ENCODE assay signal across 8 cellular contexts in the genomic region with DNA sequence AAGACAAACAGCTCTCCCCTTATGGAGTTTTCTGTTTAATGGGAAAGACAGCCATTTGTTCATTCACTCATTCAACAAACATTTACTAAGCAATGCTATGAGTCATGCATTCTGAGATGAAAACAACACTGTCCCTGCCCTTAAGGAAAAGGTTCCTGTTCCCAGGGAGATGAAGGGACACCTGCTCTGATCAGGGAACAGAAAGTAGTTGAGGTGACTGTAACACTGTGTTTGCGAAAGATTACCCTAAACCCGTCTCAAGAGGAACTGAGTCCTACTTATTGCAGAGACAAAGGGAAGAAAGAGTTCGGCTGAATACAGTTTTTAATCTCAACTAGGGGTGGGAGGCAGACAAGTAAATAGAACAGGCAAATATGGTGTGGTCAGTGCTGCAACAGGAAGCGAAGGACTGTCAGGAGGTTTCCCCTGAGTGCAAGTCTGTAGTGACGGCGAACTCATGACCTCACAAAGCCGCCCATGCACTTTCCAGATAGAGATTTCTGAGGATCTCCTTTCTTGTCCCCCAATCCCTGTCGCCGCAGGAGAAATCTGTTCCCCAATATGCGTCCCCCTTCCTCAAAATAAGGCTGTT. TPM values are rescaled to one million over a fixed set of nuclear protein-coding genes. Genes with fewer than 3 reads are reported as not detected.
DNase-seq lines count a peak whose midpoint lies in the region; ATAC-seq, FAIRE-seq and TF ChIP-seq lines count a peak whose summit lies in the region.

No MANE protein-coding gene starts in this region.

- POLR2A ChIA-PET in K562 (lab: Yijun Ruan, JAX): interaction anchor here (0.6 to 2.2 kb wide), 2 partner anchors 15 to 1352 kb away, joined by 3 to 18 read pairs; a partner anchor contains a TSS

- TF ChIP-seq RAD21 in K562 (CRISPR knock-in tag; conservative IDR thresholded peaks at IDR 0.05 in 1 of 2, IDR thresholded peaks at IDR 0.05 in 1 of 2): no peak

- TF ChIP-seq EP300 in K562 (IDR thresholded peaks at IDR 0.05; ENCODE audit: low read length): no peak

- H4K20me1 ChIP-seq in K562 (replicated peaks; ENCODE audit: control insufficient read depth, insufficient read depth, low read length): peaks cover 15% of the 10 kb centered on the region; the same call in 1 of the 2 replicates

- H3K36me3 ChIP-seq in Peyer's patch (no peaks in the 10 kb centered on the region), K562 (ENCODE audit: control insufficient read depth, insufficient read depth, low read length) (no peaks in the 10 kb centered on the region), spleen (peaks cover 0 to 19% (median 2%) of the 10 kb centered on the region in 6 donors)

- no peak for TF ChIP-seq CTCF in Peyer's patch (IDR thresholded peaks at IDR 0.05)
- no peak for TF ChIP-seq CTCF in K562 (IDR thresholded peaks at IDR 0.05 in 2 of 3, conservative IDR thresholded peaks at IDR 0.05 in 1 of 3; ENCODE audit: insufficient read depth in 2 of 3, low read depth in 1 of 3, low read length in 3 of 3)
- TF ChIP-seq CTCF in spleen (IDR thresholded peaks at IDR 0.05 in 8 of 11, conservative IDR thresholded peaks at IDR 0.05 in 3 of 11): no peak

- WGBS in K562 (ENCODE audit: insufficient coverage, low coverage, missing lambda C conversion rate): 3% methylated on average over 10 of the region's 10 CpGs
- WGBS in spleen, 5 donors: 2 to 5% (median 4%) methylated on average over 10 of the region's 10 CpGs

- no peak for TF ChIP-seq POLR2A in Peyer's patch (IDR thresholded peaks at IDR 0.05)
- no peak for TF ChIP-seq POLR2A in K562 (conservative IDR thresholded peaks at IDR 0.05)
- TF ChIP-seq POLR2A in spleen (IDR thresholded peaks at IDR 0.05): no peak

- peak overlapping the region; percentile 82 to 95 for H3K9ac ChIP-seq in K562 (ENCODE audit: insufficient read depth in 1 of 2, low read depth in 2 of 2, low read length in 2 of 2)

- intact Hi-C loops in K562 (cut with micrococcal nuclease): no loop called here
- intact Hi-C loops in spleen (cut with DNase I; ENCODE audit: low total_unique reads): no loop called here

- peak overlapping the region; percentile 97 for H2AFZ ChIP-seq in K562 (ENCODE audit: low read depth, low read length)

- FAIRE-seq in K562 (lab: Jason Lieb, UNC): peak; percentile 67

- peak overlapping the region; percentile 95 for H3K4me2 ChIP-seq in K562 (ENCODE audit: insufficient read depth, low read length)

- DNase-seq in NCI-H1092 treated with DMSO at 0.1 percent for 48 hours (lab: John Stamatoyannopoulos, UW): peak; percentile 14
- no peak for DNase-seq in NCI-H1092 (lab: John Stamatoyannopoulos, UW)
- DNase-seq in Peyer's patch: peak in 1 of 3 donors; percentile 57
- DNase-seq in K562 (ENCODE audit: extremely low read depth in 1 of 4, low spot score in 3 of 4): peak in 3 of 4 experiments; percentile 21 to 57 (median 43)
- DNase-seq in iPS-NIHi11 (ENCODE audit: low spot score): peak; percentile 19
- DNase-seq in spleen: no peak
- no peak for DNase-seq in SHP77 (lab: John Stamatoyannopoulos, UW)

- H3K27ac ChIP-seq in Peyer's patch (peak overlapping the region; percentile 82 to 89 (median 88)), K562 (ENCODE audit: extremely low read depth, low read depth, low read length) (peak overlapping the region; percentile 74), spleen (peak overlapping the region in 7 of 8 donors; percentile 75 to 91 (median 87))

- H3K4me3 ChIP-seq in Peyer's patch (peak overlapping the region; percentile 83 to 97 (median 90)), K562 (peak overlapping the region; percentile 82), spleen (peak overlapping the region; percentile 84 to 94 (median 87))

- H3K9me3 ChIP-seq in Peyer's patch: no peaks in the 10 kb centered on the region
- no peaks in the 10 kb centered on the region for H3K9me3 ChIP-seq in K562 (replicated peaks; ENCODE audit: control insufficient read depth, insufficient read depth, low read depth, low read length)
- no peaks in the 10 kb centered on the region for H3K9me3 ChIP-seq in spleen

- BruUV-seq in K562 (replicated peaks; lab: Mats Ljungman, UMichigan): TSS peak; percentile 57

- CTCF ChIA-PET in K562 (lab: Yijun Ruan, JAX; ENCODE audit: low intra/inter-chr PET ratio): no interaction called here

- H3K79me2 ChIP-seq in K562 (ENCODE audit: control insufficient read depth, insufficient read depth, low read length): peaks cover 41% of the 10 kb centered on the region

- H3K27me3 ChIP-seq in Peyer's patch (no peaks in the 10 kb centered on the region), K562 (ENCODE audit: control insufficient read depth in 2 of 2, insufficient read depth in 2 of 2, low read length in 2 of 2) (no peaks in the 10 kb centered on the region), spleen (replicated peaks in 1 of 7) (no peaks in the 10 kb centered on the region)

- H3K4me1 ChIP-seq in Peyer's patch (peaks cover 0 to 28% (median 5%) of the 10 kb centered on the region in 4 donors), K562 (replicated peaks in 1 of 2; ENCODE audit: control insufficient read depth in 2 of 2, insufficient read depth in 2 of 2, low read length in 2 of 2) (peaks cover 7 to 19% of the 10 kb centered on the region in 2 experiments; a peak in 3 of 5 replicates), spleen (peaks cover 25 to 80% (median 45%) of the 10 kb centered on the region in 6 donors)

- peaks cover 5% of the 10 kb centered on the region for H3K9me1 ChIP-seq in K562 (ENCODE audit: control insufficient read depth, insufficient read depth, low read length)

- ATAC-seq in HG02973 (IDR thresholded peaks at IDR 0.05; ENCODE audit: unreplicated experiment) (peak; percentile 40), K562 (peak; percentile 71)

- in situ Hi-C loops in K562 (cut with MboI): no loop called here

TF ChIP-seq in K562, 482 proteins besides CTCF, POLR2A, EP300 and RAD21:
- TF ChIP-seq JUND (IDR thresholded peaks at IDR 0.05; ENCODE audit: borderline replicate concordance, low read depth, low read length): 0 out of 2 replicates have a peak, but pooled peaks have one; percentile 17
- 0 out of 3 replicates have a peak, but pooled peaks have one; percentile 50 for TF ChIP-seq JUND (tag; IDR thresholded peaks at IDR 0.05; ENCODE audit: borderline replicate concordance, low read depth, low read length)
- TF ChIP-seq CREM (IDR thresholded peaks at IDR 0.05; ENCODE audit: low read depth): peak; percentile 61
- TF ChIP-seq, protein P1, sequence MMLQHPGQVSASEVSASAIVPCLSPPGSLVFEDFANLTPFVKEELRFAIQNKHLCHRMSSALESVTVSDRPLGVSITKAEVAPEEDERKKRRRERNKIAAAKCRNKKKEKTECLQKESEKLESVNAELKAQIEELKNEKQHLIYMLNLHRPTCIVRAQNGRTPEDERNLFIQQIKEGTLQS (IDR thresholded peaks at IDR 0.05): peak; percentile 66
- TF ChIP-seq, protein P1 (CRISPR knock-in tag; conservative IDR thresholded peaks at IDR 0.05): no peak
- TF ChIP-seq FOSL1 (tag; conservative IDR thresholded peaks at IDR 0.05): peak; percentile 23; the same call in 1 of the 2 replicates
- 0 out of 2 replicates have a peak, but pooled peaks have one; percentile 37 for TF ChIP-seq ZNF766 (CRISPR knock-in tag; conservative IDR thresholded peaks at IDR 0.05)
- peak; percentile 25 to 35; a peak in 1 of 4 replicates for TF ChIP-seq FOXK2 (conservative IDR thresholded peaks at IDR 0.05 in 1 of 2, IDR thresholded peaks at IDR 0.05 in 1 of 2; ENCODE audit: low read depth in 2 of 2)
- peak; percentile 87 for TF ChIP-seq ZNF24 (IDR thresholded peaks at IDR 0.05)
- no peak for TF ChIP-seq MED1 (CRISPR knock-in tag; IDR thresholded peaks at IDR 0.05; ENCODE audit: borderline replicate concordance)
- TF ChIP-seq PYGO2 (tag; IDR thresholded peaks at IDR 0.05): no peak
- no peak for TF ChIP-seq RBM39 (optimal IDR thresholded peaks at IDR 0.05; ENCODE audit: low read depth, low read length)
- no peak for TF ChIP-seq DMBX1 (CRISPR knock-in tag; IDR thresholded peaks at IDR 0.05; ENCODE audit: borderline replicate concordance)
- TF ChIP-seq TAL1 (IDR thresholded peaks at IDR 0.05): no peak
- TF ChIP-seq NFYB (IDR thresholded peaks at IDR 0.05; ENCODE audit: extremely low read depth, insufficient read length): no peak

RNA-seq across cellular contexts. Expression of a gene that starts 0.7 kb away (rescaled TPM):
- total RNA-seq in Peyer's patch: 10 to 100 TPM; 33.0 to 56.0 (median 42.3) TPM
- total RNA-seq in K562 (2011; cell fraction: chromatin; rRNA removed; ENCODE audit: low replicate concordance): 32.0 and 52.5 TPM in 2 replicates
- 17.0 and 17.2 TPM in 2 replicates for total RNA-seq in K562 (2011; cell fraction: nucleolus; rRNA removed)
- total RNA-seq in K562 (2011; cell fraction: nucleoplasm; rRNA removed): 26.4 and 28.0 TPM in 2 replicates
- 18.5 and 22.7 TPM in 2 replicates for total RNA-seq in K562 (2014; rRNA removed)
- total RNA-seq in K562 (2014; rRNA removed; fragmentation: Illumina TruSeq; extraction: Trizol): 26.3 and 28.2 TPM in 2 replicates
- total RNA-seq in K562 (2015; rRNA removed; fragmentation: Illumina TruSeq; extraction: Trizol): 22.7 and 22.8 TPM in 2 replicates
- total RNA-seq in K562 (2021): 20.3 and 20.6 TPM in 2 replicates
- polyA plus RNA-seq in K562 (2011; rRNA removed): 21.5 and 24.9 TPM in 2 replicates
- 13.4 and 14.4 TPM in 2 replicates for polyA plus RNA-seq in K562 (2011; cell fraction: cytosol; rRNA removed)
- polyA plus RNA-seq in K562 (2011; cell fraction: nucleus; rRNA removed): 28.2 and 30.1 TPM in 2 replicates
- 19.0 and 19.6 TPM in 2 replicates for polyA plus RNA-seq in K562 (2012)
- polyA plus RNA-seq in K562 (2014; fragmentation: Illumina TruSeq; extraction: Trizol): 30.9 and 41.7 TPM in 2 replicates
- 1 to 10 TPM; 6.2 to 6.7 TPM for polyA plus RNA-seq in K562 (2014; fragmentation: Nextera tagmentation; extraction: Ambion mirVana)
- polyA plus RNA-seq in K562 (2014; rRNA removed): 22.8 and 23.1 TPM in 2 replicates
- polyA minus RNA-seq in K562 (2011; rRNA and poly(A)+ RNA removed): 19.9 and 29.4 TPM in 2 replicates
- 7.5 and 9.5 TPM in 2 replicates for polyA minus RNA-seq in K562 (2011; cell fraction: cytosol; rRNA and poly(A)+ RNA removed)
- polyA minus RNA-seq in K562 (2011; cell fraction: nucleus; rRNA and poly(A)+ RNA removed): 14.1 and 31.0 TPM in 2 replicates
- 10 to 100 TPM; 28.2 to 45.8 (median 32.6) TPM for total RNA-seq in spleen
- polyA plus RNA-seq in spleen: 10 to 100 TPM; 19.0 to 27.7 (median 23.0) TPM

Comparison
In these comparisons a context has a peak if more than half of its experiments do, and no peak if none do; other contexts are left out.
1. DNase-seq: peak in NCI-H1092 treated with DMSO at 0.1 percent for 48 hours (single experiment), K562 (3 of 4) and iPS-NIHi11 (single experiment); none in NCI-H1092 (single experiment), spleen (single experiment) and SHP77 (0 of 2).
2. Peak in every context shown above with its lines, with median percentiles within 50 percentile points of each other: H3K27ac ChIP-seq and H3K4me3 ChIP-seq.